In the genomic region with DNA sequence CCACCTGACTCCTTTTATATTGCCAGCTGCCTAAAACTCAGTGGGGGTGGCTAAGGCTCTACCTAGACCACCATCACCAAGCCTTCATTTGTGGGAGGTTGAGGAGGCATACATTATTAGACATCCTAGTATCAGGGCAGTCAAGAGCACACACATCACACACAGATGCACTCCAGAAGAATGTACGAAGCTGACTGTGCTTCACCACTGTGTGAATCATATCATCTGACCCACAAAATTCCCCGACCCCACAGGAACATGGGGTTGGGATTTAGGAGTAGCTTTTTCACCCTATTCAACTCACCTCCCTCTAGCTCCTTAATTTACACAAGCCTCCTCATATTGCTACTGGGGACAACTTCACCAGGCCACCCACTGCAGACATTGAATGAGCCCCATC, we compare ENCODE assay signal across 18 cellular contexts.
A peak's percentile ranks its signal among the peaks of the same experiment; 100 is the strongest.
DNase-seq lines count a peak whose midpoint lies in the region; TF ChIP-seq lines count a peak whose summit lies in the region.
"Had no signal": no experiment of that assay in that cellular context is flagged by ENCODE, and none has a peak within 500 bp of the region (broad histone marks: within the 10 kb centered on the region; RNA-seq: fewer than 3 reads in every experiment).

No MANE protein-coding gene starts in this region.

- H4K8ac ChIP-seq in mesendoderm (ENCODE audit: low read depth, low read length): no peak overlapping the region

- H3K27me3 ChIP-seq in mammary epithelial cell (ENCODE audit: insufficient read depth, low read length) (no peaks in the 10 kb centered on the region), breast epithelium (peaks cover 0 to 4% of the 10 kb centered on the region in 2 donors), SJSA1 (replicated peaks) (no peaks in the 10 kb centered on the region), ascending aorta (no peaks in the 10 kb centered on the region), mesendoderm (ENCODE audit: insufficient read depth, low read length, poor library complexity) (no peaks in the 10 kb centered on the region), adrenal gland (no peaks in the 10 kb centered on the region)
- H3K27me3 ChIP-seq: SJCRH30 had no signal

- H4K5ac ChIP-seq in mesendoderm (ENCODE audit: low read length): no peak overlapping the region

- H3K9ac ChIP-seq in mammary epithelial cell (ENCODE audit: insufficient read depth, low read length) (no peak overlapping the region), mesendoderm (ENCODE audit: low read length) (no peak overlapping the region)

- H3K79me2 ChIP-seq in mammary epithelial cell (ENCODE audit: insufficient read depth, low read length) (no peaks in the 10 kb centered on the region), mesendoderm (ENCODE audit: control insufficient read depth, insufficient read depth, low read length) (no peaks in the 10 kb centered on the region)

- no peak overlapping the region for H3K27ac ChIP-seq in mammary epithelial cell (ENCODE audit: insufficient read depth, low read depth, low read length)
- H3K27ac ChIP-seq in breast epithelium: no peak overlapping the region
- H3K27ac ChIP-seq in SJSA1: peak overlapping the region; percentile 40; the same call in 1 of the 2 replicates
- no peak overlapping the region for H3K27ac ChIP-seq in ascending aorta
- no peak overlapping the region for H3K27ac ChIP-seq in mesendoderm (ENCODE audit: low read depth, low read length)
- no peak overlapping the region for H3K27ac ChIP-seq in adrenal gland
- H3K27ac ChIP-seq: 22Rv1, C4-2B, SJCRH30 had no signal

- no peaks in the 10 kb centered on the region for H3K4me1 ChIP-seq in mammary epithelial cell (ENCODE audit: insufficient read depth, low read length)
- H3K4me1 ChIP-seq in breast epithelium: no peaks in the 10 kb centered on the region
- H3K4me1 ChIP-seq in SJSA1 (replicated peaks): peaks cover 44% of the 10 kb centered on the region
- no peaks in the 10 kb centered on the region for H3K4me1 ChIP-seq in ascending aorta
- no peaks in the 10 kb centered on the region for H3K4me1 ChIP-seq in mesendoderm (ENCODE audit: control insufficient read depth, low read depth, low read length)
- no peaks in the 10 kb centered on the region for H3K4me1 ChIP-seq in adrenal gland (replicated peaks in 1 of 2)
- H3K4me1 ChIP-seq: SJCRH30 had no signal

- H4K20me1 ChIP-seq in mammary epithelial cell (ENCODE audit: insufficient read depth, low read length): no peaks in the 10 kb centered on the region

- TF ChIP-seq CTCF in mammary epithelial cell (conservative IDR thresholded peaks at IDR 0.05 in 1 of 2, IDR thresholded peaks at IDR 0.05 in 1 of 2; ENCODE audit: extremely low read depth in 1 of 2, insufficient read depth in 1 of 2, low read depth in 1 of 2, low read length in 2 of 2) (no peak), breast epithelium (IDR thresholded peaks at IDR 0.05) (no peak), ascending aorta (IDR thresholded peaks at IDR 0.05) (no peak), adrenal gland (IDR thresholded peaks at IDR 0.05) (no peak), GM10266 (IDR thresholded peaks at IDR 0.05; ENCODE audit: control insufficient read depth, insufficient read depth, low read depth, missing control alignments) (no peak)

- in situ Hi-C loops in mammary epithelial cell (cut with MboI; ENCODE audit: low sequenced_read_pairs in 2 of 2): no loop called here

- no peak overlapping the region for H2BK120ac ChIP-seq in mesendoderm (ENCODE audit: low read depth, low read length)

- CTCF ChIA-PET in mammary epithelial cell (lab: Charles Lee; ENCODE audit: low non-redundant PET): no interaction called here

- dilution Hi-C loops in mammary epithelial cell (cut with HindIII; ENCODE audit: low sequenced_read_pairs): no loop called here

- DNase-seq in mammary epithelial cell (peak; percentile 27), breast epithelium (ENCODE audit: low spot score in 2 of 2) (no peak), SJSA1 (ENCODE audit: low read depth in 1 of 2, low spot score in 2 of 2) (peak in 1 of 2 experiments; percentile 39), iris pigment epithelial cell (ENCODE audit: low read depth) (peak; percentile 60), ascending aorta (ENCODE audit: low spot score in 2 of 2) (no peak), mesendoderm (no peak), adrenal gland (no peak), GM10266 (ENCODE audit: extremely low spot score) (no peak)
- DNase-seq: KBM-7, NCI-H1048, NCI-H1436 treated with DMSO at 0.1 percent for 48 hours, NCI-H2081, NCI-H510A, NCI-H82, PC-3, SJCRH30 had no signal

- WGBS in mammary epithelial cell (ENCODE audit: low coverage, missing lambda C conversion rate): 63% methylated on average over 2 of the region's 2 CpGs
- no CpG with 5 or more reads among the region's 2 CpGs for WGBS in mesendoderm (ENCODE audit: extremely low coverage, insufficient coverage, low lambda C conversion rate)
- 72 to 81% (median 78%) methylated on average over 2 of the region's 2 CpGs for WGBS in adrenal gland, 4 donors

- no peak for TF ChIP-seq POLR2A in breast epithelium (IDR thresholded peaks at IDR 0.05)
- TF ChIP-seq POLR2A in adrenal gland (IDR thresholded peaks at IDR 0.05): no peak

- H2BK5ac ChIP-seq in mesendoderm (ENCODE audit: low read length): no peak overlapping the region

- H2AK5ac ChIP-seq in mesendoderm (ENCODE audit: low read length): no peak overlapping the region

- H3K56ac ChIP-seq in mesendoderm (ENCODE audit: low read length): no peak overlapping the region

- H2BK15ac ChIP-seq in mesendoderm (replicated peaks; ENCODE audit: low read depth): no peak overlapping the region

- no peak overlapping the region for H3K23ac ChIP-seq in mesendoderm (ENCODE audit: low read length)

- no peaks in the 10 kb centered on the region for H3K36me3 ChIP-seq in mammary epithelial cell (ENCODE audit: insufficient read depth, low read length)
- H3K36me3 ChIP-seq in breast epithelium: no peaks in the 10 kb centered on the region
- no peaks in the 10 kb centered on the region for H3K36me3 ChIP-seq in SJSA1
- no peaks in the 10 kb centered on the region for H3K36me3 ChIP-seq in ascending aorta
- H3K36me3 ChIP-seq in mesendoderm (ENCODE audit: control insufficient read depth, insufficient read depth, low read length): no peaks in the 10 kb centered on the region
- no peaks in the 10 kb centered on the region for H3K36me3 ChIP-seq in adrenal gland (replicated peaks in 1 of 2)
- H3K36me3 ChIP-seq: SJCRH30 had no signal

- H2AFZ ChIP-seq in mammary epithelial cell (ENCODE audit: low read depth, low read length): no peak overlapping the region

- intact Hi-C loops in mammary epithelial cell (cut with micrococcal nuclease): no loop called here
- intact Hi-C loops in breast epithelium (cut with DNase I; ENCODE audit: low total_unique reads): loop anchor here (5.0 kb wide), 1 partner anchor 1353 kb away; no protein-coding TSS in a partner anchor
- intact Hi-C loops in ascending aorta (cut with DNase I): no loop called here
- intact Hi-C loops in adrenal gland (cut with DNase I): no loop called here

- no TSS peak for BruUV-seq in mammary epithelial cell (replicated peaks; lab: Mats Ljungman, UMichigan)

- no peak overlapping the region for H3K4me3 ChIP-seq in mammary epithelial cell (replicated peaks in 1 of 3; ENCODE audit: insufficient read depth in 1 of 3, low read depth in 2 of 3, low read length in 3 of 3)
- H3K4me3 ChIP-seq in breast epithelium: no peak overlapping the region
- H3K4me3 ChIP-seq in SJSA1: no peak overlapping the region
- H3K4me3 ChIP-seq in ascending aorta: no peak overlapping the region
- H3K4me3 ChIP-seq in mesendoderm (ENCODE audit: low read length): no peak overlapping the region
- H3K4me3 ChIP-seq in adrenal gland: no peak overlapping the region
- H3K4me3 ChIP-seq: SJCRH30 had no signal

- H3K4me2 ChIP-seq in mammary epithelial cell (ENCODE audit: insufficient read depth, low read depth, low read length) (no peak overlapping the region), mesendoderm (ENCODE audit: low read length) (no peak overlapping the region)

- H3K79me1 ChIP-seq in mesendoderm (ENCODE audit: low read length): no peaks in the 10 kb centered on the region

- H3K4ac ChIP-seq in mesendoderm (ENCODE audit: low read depth, low read length): no peak overlapping the region

- H3K9me3 ChIP-seq in mammary epithelial cell (replicated peaks; ENCODE audit: insufficient read depth, low read length) (no peaks in the 10 kb centered on the region), breast epithelium (peaks cover 8 to 9% of the 10 kb centered on the region in 2 donors), SJSA1 (replicated peaks) (peaks cover 5% of the 10 kb centered on the region), ascending aorta (peaks cover 0 to 15% of the 10 kb centered on the region in 2 donors), adrenal gland (replicated peaks in 1 of 3) (no peaks in the 10 kb centered on the region)
- H3K9me3 ChIP-seq: SJCRH30 had no signal

- H3K18ac ChIP-seq in mesendoderm (ENCODE audit: low read length): no peak overlapping the region

Comparison
In these comparisons a context has a peak if more than half of its experiments do, and no peak if none do; other contexts are left out.
1. DNase-seq: peak in mammary epithelial cell (single experiment) and iris pigment epithelial cell (single experiment); none in breast epithelium (0 of 2), ascending aorta (0 of 2), mesendoderm (single experiment), adrenal gland (0 of 7) and GM10266 (single experiment).